Comparison of ENCODE assay signal across 22 cellular contexts in the genomic region with DNA sequence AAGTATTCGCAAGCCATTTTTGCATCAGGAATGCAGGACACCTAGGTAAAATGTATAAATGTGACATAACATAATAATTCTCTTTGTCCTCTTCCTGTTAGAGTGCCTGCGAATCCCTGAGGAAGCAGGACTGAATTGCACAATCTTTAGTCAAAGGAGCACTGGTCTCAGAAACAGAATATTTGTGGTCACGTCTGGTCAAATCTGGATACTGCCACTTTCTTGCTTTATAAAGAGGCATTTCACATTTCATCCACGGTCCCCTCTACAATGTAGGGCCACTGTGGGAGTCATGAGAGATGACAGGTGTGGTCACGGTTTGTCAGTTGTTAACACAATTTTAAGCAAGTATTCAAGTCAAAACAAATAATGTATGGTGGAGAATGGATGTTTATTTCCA.
DNase-seq lines count a peak whose midpoint lies in the region; ATAC-seq, FAIRE-seq and TF ChIP-seq lines count a peak whose summit lies in the region.
"Had no signal": no experiment of that assay in that cellular context is flagged by ENCODE, and none has a peak within 500 bp of the region (broad histone marks: within the 10 kb centered on the region; RNA-seq: fewer than 3 reads in every experiment).

No MANE protein-coding gene starts in this region.

- POLR2A ChIA-PET in HepG2 (lab: Yijun Ruan, JAX): no interaction called here
- POLR2A ChIA-PET in K562 (lab: Yijun Ruan, JAX): no interaction called here

- no peak overlapping the region for H2AFZ ChIP-seq in HepG2 (ENCODE audit: low read length)
- no peak overlapping the region for H2AFZ ChIP-seq in K562 (ENCODE audit: low read depth, low read length)

- H3K9me3 ChIP-seq in HepG2 (ENCODE audit: low read length) (peaks cover 68% of the 10 kb centered on the region), right lobe of liver (no peaks in the 10 kb centered on the region), K562 (replicated peaks; ENCODE audit: control insufficient read depth, insufficient read depth, low read depth, low read length) (no peaks in the 10 kb centered on the region), endodermal cell (ENCODE audit: control insufficient read depth, low read length) (no peaks in the 10 kb centered on the region)
- H3K9me3 ChIP-seq: BE2C had no signal

- in situ Hi-C loops in HepG2 (cut with HindIII; ENCODE audit: extremely low pct_ligation_motif_present, low pct_unique_long_range_greater_than_20kb) (no loop called here), K562 (cut with MboI) (no loop called here), GM13977 (cut with MboI; ENCODE audit: low pct_unique_long_range_greater_than_20kb, low sequenced_read_pairs, unreplicated experiment) (no loop called here)

- no peak overlapping the region for H3K4me3 Mint-ChIP-seq in endodermal cell
- H3K4me3 Mint-ChIP-seq: CD4-positive, CD25-positive, alpha-beta regulatory T cell; CD8-positive, alpha-beta memory T cell had no signal

- H3K27ac Mint-ChIP-seq in endodermal cell: no peak overlapping the region
- H3K27ac Mint-ChIP-seq: CD4-positive, CD25-positive, alpha-beta regulatory T cell; CD8-positive, alpha-beta memory T cell had no signal

- no peak overlapping the region for H3K4me3 ChIP-seq in HepG2 (replicated peaks in 1 of 3; ENCODE audit: insufficient read depth in 1 of 3, low read depth in 2 of 3, low read length in 3 of 3)
- no peak overlapping the region for H3K4me3 ChIP-seq in right lobe of liver
- H3K4me3 ChIP-seq in K562: no peak overlapping the region
- H3K4me3 ChIP-seq in epithelial cell of esophagus (ENCODE audit: low read length): no peak overlapping the region
- H3K4me3 ChIP-seq in endodermal cell (ENCODE audit: low read length): no peak overlapping the region
- H3K4me3 ChIP-seq: GM12878 had no signal

- peaks cover 1% of the 10 kb centered on the region for H3K9me3 Mint-ChIP-seq in endodermal cell

- 8% methylated on average over 5 of the region's 5 CpGs for WGBS in HepG2 (ENCODE audit: low lambda C conversion rate)
- WGBS in right lobe of liver (ENCODE audit: insufficient coverage, low coverage, low lambda C conversion rate, missing lambda C conversion rate): 54% methylated on average over 5 of the region's 5 CpGs
- 0% methylated on average over 5 of the region's 5 CpGs for whole genome bisulfite sequencing in K562 (ENCODE audit: insufficient coverage, low coverage, missing lambda C conversion rate)
- 97 to 100% methylated on average over 2 to 5 of the region's 5 CpGs for WGBS in endodermal cell (ENCODE audit: insufficient coverage in 1 of 2, insufficient read length in 1 of 2), 2 experiments

- no peak for TF ChIP-seq EP300 in HepG2 (IDR thresholded peaks at IDR 0.05; ENCODE audit: low read depth in 2 of 2, low read length in 2 of 2)
- no peak for TF ChIP-seq EP300 in HepG2 (CRISPR knock-in tag; IDR thresholded peaks at IDR 0.05; ENCODE audit: borderline replicate concordance)
- no peak for TF ChIP-seq EP300 in K562 (IDR thresholded peaks at IDR 0.05; ENCODE audit: low read length)

- no peak for TF ChIP-seq CTCF in HepG2 (CRISPR knock-in tag; IDR thresholded peaks at IDR 0.05)
- TF ChIP-seq CTCF in right lobe of liver (IDR thresholded peaks at IDR 0.05): no peak
- TF ChIP-seq CTCF in K562 (IDR thresholded peaks at IDR 0.05 in 2 of 3, conservative IDR thresholded peaks at IDR 0.05 in 1 of 3; ENCODE audit: insufficient read depth in 2 of 3, low read depth in 1 of 3, low read length in 3 of 3): no peak
- no peak for TF ChIP-seq CTCF in epithelial cell of esophagus (IDR thresholded peaks at IDR 0.05; ENCODE audit: insufficient read depth, low read depth, low read length, missing control alignments)
- no peak for TF ChIP-seq CTCF in GM13977 (IDR thresholded peaks at IDR 0.05; ENCODE audit: extremely low read depth, insufficient read depth, missing control alignments)
- TF ChIP-seq CTCF in endodermal cell (conservative IDR thresholded peaks at IDR 0.05): no peak

- no peaks in the 10 kb centered on the region for H3K36me3 Mint-ChIP-seq in endodermal cell (ENCODE audit: low read depth)
- H3K36me3 Mint-ChIP-seq: CD4-positive, CD25-positive, alpha-beta regulatory T cell; CD8-positive, alpha-beta memory T cell had no signal

- no peaks in the 10 kb centered on the region for H3K9me1 ChIP-seq in K562 (ENCODE audit: control insufficient read depth, insufficient read depth, low read length)

- H3K36me3 ChIP-seq in HepG2 (replicated peaks in 1 of 2; ENCODE audit: control insufficient read depth in 1 of 2, insufficient read depth in 2 of 2, low read length in 2 of 2) (no peaks in the 10 kb centered on the region), right lobe of liver (no peaks in the 10 kb centered on the region), K562 (ENCODE audit: control insufficient read depth, insufficient read depth, low read length) (no peaks in the 10 kb centered on the region), endodermal cell (ENCODE audit: control insufficient read depth, insufficient read depth, low read length) (no peaks in the 10 kb centered on the region)
- H3K36me3 ChIP-seq: BE2C had no signal

- H3K27me3 ChIP-seq in HepG2 (ENCODE audit: control insufficient read depth in 1 of 2, insufficient read depth in 2 of 2, low read length in 2 of 2) (no peaks in the 10 kb centered on the region), right lobe of liver (no peaks in the 10 kb centered on the region), K562 (ENCODE audit: control insufficient read depth in 2 of 2, insufficient read depth in 2 of 2, low read length in 2 of 2) (no peaks in the 10 kb centered on the region), endodermal cell (ENCODE audit: control insufficient read depth, insufficient read depth, low read length, poor library complexity, severe bottlenecking) (no peaks in the 10 kb centered on the region)
- H3K27me3 ChIP-seq: BE2C had no signal

- FAIRE-seq in HepG2 (lab: Jason Lieb, UNC) (no peak), K562 (lab: Jason Lieb, UNC) (no peak)
- FAIRE-seq: GM12878, GM19239, H54 had no signal

- TF ChIP-seq RAD21 in HepG2 (CRISPR knock-in tag; IDR thresholded peaks at IDR 0.05): no peak
- TF ChIP-seq RAD21 in K562 (CRISPR knock-in tag; conservative IDR thresholded peaks at IDR 0.05 in 1 of 2, IDR thresholded peaks at IDR 0.05 in 1 of 2): no peak

- DNase-seq in HepG2 (ENCODE audit: low spot score) (no peak), right lobe of liver (no peak), K562 (ENCODE audit: extremely low read depth in 1 of 4, low spot score in 3 of 4) (no peak), epithelial cell of esophagus (ENCODE audit: low read depth) (peak; percentile 30), GM13977 (ENCODE audit: low spot score) (no peak), endodermal cell (no peak), NCI-H345 treated with DMSO at 0.1 percent for 48 hours (lab: John Stamatoyannopoulos, UW; ENCODE audit: unreplicated experiment) (no peak)
- DNase-seq: BE2C; C1 segment of cervical spinal cord; CD4-positive, CD25-positive, alpha-beta regulatory T cell; CD8-positive, alpha-beta memory T cell; COR-L47; DMS 273 treated with DMSO at 0.1 percent for 48 hours; DMS53; DND-41; EL; HCEC 1CT; IMR-90 had no signal

- no peaks in the 10 kb centered on the region for H3K27me3 Mint-ChIP-seq in endodermal cell (ENCODE audit: insufficient read depth)
- H3K27me3 Mint-ChIP-seq: CD4-positive, CD25-positive, alpha-beta regulatory T cell; CD8-positive, alpha-beta memory T cell had no signal

- H4K20me1 ChIP-seq in HepG2 (ENCODE audit: insufficient read depth, low read length) (no peaks in the 10 kb centered on the region), K562 (replicated peaks; ENCODE audit: control insufficient read depth, insufficient read depth, low read length) (no peaks in the 10 kb centered on the region)

- BruUV-seq in HepG2 (replicated peaks; lab: Mats Ljungman, UMichigan) (no TSS peak), K562 (replicated peaks; lab: Mats Ljungman, UMichigan) (no TSS peak)

- no peaks in the 10 kb centered on the region for H3K4me1 ChIP-seq in HepG2 (ENCODE audit: insufficient read depth, low read length)
- H3K4me1 ChIP-seq in right lobe of liver: no peaks in the 10 kb centered on the region
- no peaks in the 10 kb centered on the region for H3K4me1 ChIP-seq in K562 (replicated peaks in 1 of 2; ENCODE audit: control insufficient read depth in 2 of 2, insufficient read depth in 2 of 2, low read length in 2 of 2)
- peaks cover 4% of the 10 kb centered on the region for H3K4me1 ChIP-seq in endodermal cell (ENCODE audit: control insufficient read depth, insufficient read depth, low read length)
- H3K4me1 ChIP-seq: BE2C had no signal

- H3K79me2 ChIP-seq in HepG2 (ENCODE audit: insufficient read depth, low read length): no peaks in the 10 kb centered on the region
- no peaks in the 10 kb centered on the region for H3K79me2 ChIP-seq in K562 (ENCODE audit: control insufficient read depth, insufficient read depth, low read length)

- no peak for TF ChIP-seq POLR2A in HepG2 (IDR thresholded peaks at IDR 0.05; ENCODE audit: insufficient read depth in 1 of 2, low read depth in 2 of 2, low read length in 2 of 2)
- no peak for TF ChIP-seq POLR2A in right lobe of liver (IDR thresholded peaks at IDR 0.05)
- no peak for TF ChIP-seq POLR2A in K562 (conservative IDR thresholded peaks at IDR 0.05)

- no peak for ATAC-seq in HepG2
- no peak for ATAC-seq in right lobe of liver
- ATAC-seq in K562: no peak
- ATAC-seq: GM12878 had no signal

- intact Hi-C loops in HepG2 (cut with micrococcal nuclease; ENCODE audit: unreplicated experiment) (no loop called here), right lobe of liver (cut with DNase I) (no loop called here), K562 (cut with micrococcal nuclease) (no loop called here)

- H3K9ac ChIP-seq in HepG2 (ENCODE audit: insufficient read depth, low read depth, low read length) (no peak overlapping the region), K562 (ENCODE audit: insufficient read depth in 1 of 2, low read depth in 2 of 2, low read length in 2 of 2) (no peak overlapping the region), endodermal cell (ENCODE audit: extremely low read depth, low read length, poor library complexity, severe bottlenecking) (no peak overlapping the region)

- H3K27ac ChIP-seq in HepG2 (ENCODE audit: extremely low read length, insufficient read depth, low read length) (no peak overlapping the region), right lobe of liver (no peak overlapping the region), K562 (ENCODE audit: extremely low read depth, low read depth, low read length) (no peak overlapping the region), endodermal cell (ENCODE audit: low read depth, low read length) (no peak overlapping the region)
- H3K27ac ChIP-seq: HL-60 had no signal

- CTCF ChIA-PET in HepG2 (lab: Yijun Ruan, JAX; ENCODE audit: low intra/inter-chr PET ratio, low total read pairs) (no interaction called here), K562 (lab: Yijun Ruan, JAX; ENCODE audit: low intra/inter-chr PET ratio) (no interaction called here)

- H3K4me2 ChIP-seq in HepG2 (ENCODE audit: low read depth, low read length): no peak overlapping the region
- H3K4me2 ChIP-seq in K562 (ENCODE audit: insufficient read depth, low read length): no peak overlapping the region

- H3K4me1 Mint-ChIP-seq in endodermal cell: peaks cover 6% of the 10 kb centered on the region
- H3K4me1 Mint-ChIP-seq: CD4-positive, CD25-positive, alpha-beta regulatory T cell; CD8-positive, alpha-beta memory T cell had no signal

TF ChIP-seq in HepG2, 621 proteins besides CTCF, POLR2A, EP300 and RAD21 (continues in another document):
- TF ChIP-seq PAF1 (CRISPR knock-in tag; IDR thresholded peaks at IDR 0.05): no peak

TF ChIP-seq in K562, 482 proteins besides CTCF, POLR2A, EP300 and RAD21 (continues in another document):
- no peak for TF ChIP-seq E2F3 (CRISPR knock-in tag; IDR thresholded peaks at IDR 0.05)

Comparison
In these comparisons a context has a peak if more than half of its experiments do, and no peak if none do; other contexts are left out.
1. Of the 241 proteins assayed by ChIP-seq in both HepG2 and K562: peak only in HepG2: none; only in K562: none; in both: CEBPB; in neither: 240.